In the genomic region with DNA sequence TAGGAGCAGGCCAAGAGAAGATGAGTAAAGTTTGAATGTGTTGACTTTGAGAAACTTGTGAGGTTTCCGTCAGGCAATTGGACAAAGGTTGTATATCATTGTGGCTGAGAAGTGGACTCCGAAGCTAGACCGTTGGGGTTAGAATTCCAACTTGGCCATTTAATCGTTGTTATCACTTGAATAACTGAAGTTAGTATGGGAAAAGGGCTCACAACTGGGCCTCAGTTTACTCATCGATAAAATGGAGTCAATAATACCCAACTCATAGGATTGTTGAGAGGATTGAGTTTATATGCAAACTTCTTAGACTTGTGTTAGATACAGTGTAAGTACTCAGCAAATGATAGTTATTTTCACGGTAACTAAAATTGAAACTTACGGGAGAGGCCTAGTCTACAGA, we compare ENCODE assay signal across 8 cellular contexts. TPM values are rescaled to one million over a fixed set of nuclear protein-coding genes. Genes with fewer than 3 reads are reported as not detected.
A peak's percentile ranks its signal among the peaks of the same experiment; 100 is the strongest.
DNase-seq lines count a peak whose midpoint lies in the region; ATAC-seq and TF ChIP-seq lines count a peak whose summit lies in the region.

No MANE protein-coding gene starts in this region.

- H3K4me1 Mint-ChIP-seq in MCF 10A (ENCODE audit: insufficient read depth, unreplicated experiment) = peaks cover 20% of the 10 kb centered on the region

- TF ChIP-seq POLR2A in uterus (IDR thresholded peaks at IDR 0.05) = no peak

- H3K27ac ChIP-seq in left ventricle myocardium inferior (replicated peaks) = peak overlapping the region; percentile 83
- no peak overlapping the region for H3K27ac ChIP-seq in uterus

- no peak for TF ChIP-seq CTCF in left ventricle myocardium inferior (IDR thresholded peaks at IDR 0.05; ENCODE audit: borderline replicate concordance)
- no peak for TF ChIP-seq CTCF in MCF 10A (IDR thresholded peaks at IDR 0.05; ENCODE audit: unreplicated experiment)
- no peak for TF ChIP-seq CTCF in uterus (IDR thresholded peaks at IDR 0.05)

- ATAC-seq in left ventricle myocardium superior = no peak
- no peak for ATAC-seq in GM21576 (IDR thresholded peaks at IDR 0.05; ENCODE audit: unreplicated experiment)
- ATAC-seq in GM21786 (IDR thresholded peaks at IDR 0.05; ENCODE audit: unreplicated experiment) = no peak

- POLR2A ChIA-PET in MCF 10A (lab: Yijun Ruan, JAX) = interaction anchor here (0.6 to 4.1 kb wide), 22 partner anchors 9 to 388 kb away, joined by 3 to 29 read pairs (median 4); partner anchors contain the start of genes AHSA1, GSTZ1, POMT2 and SAMD15

- peak overlapping the region; percentile 95 for H3K27ac Mint-ChIP-seq in MCF 10A (ENCODE audit: low read depth, unreplicated experiment)

- H3K27me3 Mint-ChIP-seq in MCF 10A (ENCODE audit: insufficient read depth, unreplicated experiment) = no peaks in the 10 kb centered on the region

- BruUV-seq in MCF 10A (replicated peaks; lab: Mats Ljungman, UMichigan) = TSS peak; percentile 65

- peaks cover 46% of the 10 kb centered on the region for H3K36me3 ChIP-seq in left ventricle myocardium inferior
- H3K36me3 ChIP-seq in uterus = no peaks in the 10 kb centered on the region

- H3K36me3 Mint-ChIP-seq in MCF 10A (ENCODE audit: insufficient read depth, unreplicated experiment) = peaks cover 40% of the 10 kb centered on the region

- CTCF ChIA-PET in MCF 10A (lab: Yijun Ruan, JAX) = interaction anchor here (0.6 to 2.3 kb wide), 5 partner anchors 52 to 249 kb away, joined by 3 to 14 read pairs (median 5); partner anchors contain the start of gene SNW1

- H3K4me3 ChIP-seq in left ventricle myocardium inferior (peak overlapping the region; percentile 98), mononuclear cell (ENCODE audit: low read length) (peak overlapping the region; percentile 96), uterus (peak overlapping the region; percentile 76 to 89)

- H3K4me1 ChIP-seq in left ventricle myocardium inferior (peaks cover 57% of the 10 kb centered on the region), mononuclear cell (ENCODE audit: insufficient read depth, low read length) (peaks cover 23% of the 10 kb centered on the region), uterus (peaks cover 0 to 2% of the 10 kb centered on the region in 2 donors)

- H3K4me3 Mint-ChIP-seq in MCF 10A (ENCODE audit: unreplicated experiment) = peak overlapping the region; percentile 93

- H3K9me3 Mint-ChIP-seq in MCF 10A (ENCODE audit: unreplicated experiment) = no peaks in the 10 kb centered on the region

- intact Hi-C loops in left ventricle myocardium inferior (cut with micrococcal nuclease) = no loop called here
- intact Hi-C loops in left ventricle myocardium superior (cut with micrococcal nuclease) = no loop called here
- intact Hi-C loops in MCF 10A (cut with micrococcal nuclease) = loop anchor here (2.0 kb wide), 1 partner anchor 46 kb away; no protein-coding TSS in a partner anchor
- intact Hi-C loops in uterus (cut with DNase I; ENCODE audit: low total_unique reads) = no loop called here
- intact Hi-C loops in head of caudate nucleus (cut with DNase I) = loop anchor here (5.0 to 10.0 kb wide), 2 partner anchors 94 to 251 kb away; partner anchors contain the start of genes AHSA1, SPTLC2 and VIPAS39

- DNase-seq in left ventricle myocardium inferior = no peak
- DNase-seq in left ventricle myocardium superior = no peak
- peak; percentile 6 for DNase-seq in MCF 10A (ENCODE audit: unreplicated experiment)
- DNase-seq in uterus = no peak
- no peak for DNase-seq in head of caudate nucleus

- no peaks in the 10 kb centered on the region for H3K27me3 ChIP-seq in left ventricle myocardium inferior (ENCODE audit: low read depth)
- no peaks in the 10 kb centered on the region for H3K27me3 ChIP-seq in mononuclear cell (ENCODE audit: insufficient read depth, low read length)
- H3K27me3 ChIP-seq in uterus = no peaks in the 10 kb centered on the region

- H3K9me3 ChIP-seq in left ventricle myocardium inferior (replicated peaks) = no peaks in the 10 kb centered on the region
- no peaks in the 10 kb centered on the region for H3K9me3 ChIP-seq in mononuclear cell (ENCODE audit: low read depth, low read length)
- no peaks in the 10 kb centered on the region for H3K9me3 ChIP-seq in uterus

RNA-seq across cellular contexts. Expression of gene SLIRP, which starts 0.8 kb away (rescaled TPM):
- total RNA-seq in left ventricle myocardium inferior = 204 TPM
- total RNA-seq in left ventricle myocardium superior = 201 TPM
- total RNA-seq in MCF 10A (2022) = 154 and 249 TPM in 2 replicates
- total RNA-seq in mononuclear cell = 22.0 TPM
- 100 to 1,000 TPM in 2 of 4 donors, 10 to 100 TPM in 2; 72.9 to 258 (median 90.9) TPM for total RNA-seq in uterus

RNA-seq across cellular contexts. Expression of gene ALKBH1, which starts 0.9 kb away (rescaled TPM):
- total RNA-seq in left ventricle myocardium inferior (14.1 TPM), left ventricle myocardium superior (12.8 TPM), MCF 10A (2022) (14.4 and 19.0 TPM in 2 replicates), mononuclear cell (5.9 TPM), uterus (10 to 100 TPM in 3 of 4 donors, 1 to 10 TPM in 1; 5.3 to 36.4 (median 16.7) TPM)

RNA-seq across cellular contexts. Expression of gene SNW1, which starts 52.2 kb away (rescaled TPM):
- total RNA-seq in left ventricle myocardium inferior (52.6 TPM), left ventricle myocardium superior (49.8 TPM), MCF 10A (2022) (113 and 122 TPM in 2 replicates), mononuclear cell (111 TPM), uterus (10 to 100 TPM; 22.0 to 75.5 (median 66.9) TPM)

Comparison
In these comparisons a context has a peak if more than half of its experiments do, and no peak if none do; other contexts are left out.
1. intact Hi-C loops: an anchor here in MCF 10A (2.0 kb wide) and head of caudate nucleus (5.0 to 10.0 kb wide); none called in left ventricle myocardium inferior, left ventricle myocardium superior and uterus.